ENCODE assay signal across 10 cellular contexts in genomic region chr13:98083507-98083906, GRCh38. TPM values are rescaled to one million over a fixed set of nuclear protein-coding genes. Genes with fewer than 3 reads are reported as not detected.
DNase-seq lines count a peak whose midpoint lies in the region; ATAC-seq lines count a peak whose summit lies in the region.
"Had no signal": no experiment of that assay in that cellular context is flagged by ENCODE, and none has a peak within 500 bp of the region (broad histone marks: within the 10 kb centered on the region; RNA-seq: fewer than 3 reads in every experiment).

No MANE protein-coding gene starts in this region.

- no peaks in the 10 kb centered on the region for H3K27me3 ChIP-seq in SJSA1 (replicated peaks)
- H3K27me3 ChIP-seq: uterus had no signal

- ATAC-seq in sciatic nerve, result peak; percentile 83
- no peak for ATAC-seq in GM21423 (IDR thresholded peaks at IDR 0.05; ENCODE audit: unreplicated experiment)
- no peak for ATAC-seq in HG02588 (IDR thresholded peaks at IDR 0.05; ENCODE audit: unreplicated experiment)
- ATAC-seq: Panc1 had no signal

- peak; percentile 89 for DNase-seq in GM04504 (ENCODE audit: low read depth)
- DNase-seq in SJSA1 (ENCODE audit: low read depth in 1 of 2, low spot score in 2 of 2), result peak in 1 of 2 experiments; percentile 41
- peak; percentile 96 for DNase-seq in fibroblast of peridontal ligament (ENCODE audit: extremely low read depth)
- DNase-seq in sciatic nerve (ENCODE audit: low spot score), result no peak
- no peak for DNase-seq in NCI-H2029 (lab: John Stamatoyannopoulos, UW)
- DNase-seq: KBM-7, uterus had no signal

- H3K9me3 ChIP-seq in SJSA1 (replicated peaks), result no peaks in the 10 kb centered on the region
- H3K9me3 ChIP-seq: uterus had no signal

- no peak overlapping the region for H3K4me3 ChIP-seq in SJSA1
- H3K4me3 ChIP-seq: uterus had no signal

- H3K4me1 ChIP-seq in SJSA1 (replicated peaks), result peaks cover 12% of the 10 kb centered on the region
- H3K4me1 ChIP-seq: uterus had no signal

- H3K36me3 ChIP-seq in SJSA1, result no peaks in the 10 kb centered on the region
- H3K36me3 ChIP-seq: uterus had no signal

- H3K27ac ChIP-seq in SJSA1, result peak overlapping the region; percentile 58
- H3K27ac ChIP-seq: uterus had no signal

- intact Hi-C loops in sciatic nerve (cut with DNase I), result no loop called here

RNA-seq across cellular contexts. Expression of gene FARP1, which starts 59.4 kb away (rescaled TPM):
- total RNA-seq in SJSA1 (2014; rRNA removed; shearing (Covaris generic)), result 25.6 and 31.3 TPM in 2 replicates
- total RNA-seq in sciatic nerve, result 35.4 TPM

Comparison
In these comparisons a context has a peak if more than half of its experiments do, and no peak if none do; other contexts are left out.
1. DNase-seq: peak in GM04504 (single experiment) and fibroblast of peridontal ligament (single experiment); none in sciatic nerve (single experiment) and NCI-H2029 (single experiment).